Comparison of ENCODE assay signal across 15 cellular contexts in the genomic region with DNA sequence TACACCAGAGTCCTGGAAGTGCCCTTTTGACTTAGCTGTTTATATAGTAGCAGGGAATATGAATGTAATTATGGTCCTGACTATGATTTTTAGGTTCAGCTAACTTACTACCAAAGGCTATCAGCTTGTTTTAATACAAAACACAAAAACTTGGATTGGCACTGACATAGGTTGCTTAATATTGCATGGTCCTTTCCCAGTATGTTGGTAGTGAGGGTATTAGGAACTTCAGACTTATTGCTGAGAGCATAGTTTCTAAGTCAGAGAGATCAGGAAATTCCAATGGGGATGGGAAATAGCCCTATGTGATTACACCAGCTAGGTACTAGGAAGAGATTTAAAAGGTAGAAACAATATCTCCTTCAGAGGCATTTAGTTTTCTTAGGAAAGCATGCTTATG. TPM values are rescaled to one million over a fixed set of nuclear protein-coding genes. Genes with fewer than 3 reads are reported as not detected.
DNase-seq lines count a peak whose midpoint lies in the region; ATAC-seq and TF ChIP-seq lines count a peak whose summit lies in the region.
"Had no signal": no experiment of that assay in that cellular context is flagged by ENCODE, and none has a peak within 500 bp of the region (broad histone marks: within the 10 kb centered on the region; RNA-seq: fewer than 3 reads in every experiment).

No MANE protein-coding gene starts in this region.

- DNase-seq in GM12865 (ENCODE audit: low read depth) (no peak), immature natural killer cell (no peak), ecto neural progenitor cell (ENCODE audit: low spot score) (no peak), NCI-H146 (lab: John Stamatoyannopoulos, UW) (no peak)
- no peak for DNase-seq in activated CD4-positive, alpha-beta memory T cell treated with anti-CD3 and anti-CD28 coated beads, Interleukin-2, amount 10 ng/mL, durations not matched to agents 7 days and 5 days
- no peak for DNase-seq in stimulated activated naive CD4-positive, alpha-beta T cell (lab: John Stamatoyannopoulos, UW)
- DNase-seq: activated CD4-positive, alpha-beta T cell treated with anti-CD3 and anti-CD28 coated beads for 1 hour; aorta; DMS53; NCI-H1048; nucleus accumbens; small intestine had no signal

- no peak overlapping the region for H3K27ac Mint-ChIP-seq in activated CD4-positive, alpha-beta memory T cell treated with anti-CD3 and anti-CD28 coated beads, Interleukin-2, amount 10 ng/mL, durations not matched to agents 7 days and 5 days
- peak overlapping the region in 4 of 6 donors; percentile 10 to 80 (median 42) for H3K27ac Mint-ChIP-seq in immature natural killer cell
- H3K27ac Mint-ChIP-seq: dendritic cell treated with granulocyte-macrophage colony-stimulating factor and Interleukin-4, amounts not matched to agents 40 ng/mL and 50 ng/mL, for 4 days had no signal

- H3K36me3 Mint-ChIP-seq in activated CD4-positive, alpha-beta memory T cell treated with anti-CD3 and anti-CD28 coated beads, Interleukin-2, amount 10 ng/mL, durations not matched to agents 7 days and 5 days (ENCODE audit: low read depth), result peaks cover 40% of the 10 kb centered on the region
- no peaks in the 10 kb centered on the region for H3K36me3 Mint-ChIP-seq in immature natural killer cell

- H3K4me3 ChIP-seq in GM12865 (ENCODE audit: low read depth, low read length), result 0 out of 2 replicates have a peak overlapping the region, but pooled peaks have one; percentile 9

- peak overlapping the region; percentile 14 for H3K4me3 Mint-ChIP-seq in activated CD4-positive, alpha-beta memory T cell treated with anti-CD3 and anti-CD28 coated beads, Interleukin-2, amount 10 ng/mL, durations not matched to agents 7 days and 5 days
- peak overlapping the region in 4 of 5 donors; percentile 4 to 48 (median 34) for H3K4me3 Mint-ChIP-seq in immature natural killer cell
- H3K4me3 Mint-ChIP-seq: dendritic cell treated with granulocyte-macrophage colony-stimulating factor and Interleukin-4, amounts not matched to agents 40 ng/mL and 50 ng/mL, for 4 days had no signal

- CTCF ChIA-PET in activated CD4-positive, alpha-beta memory T cell treated with anti-CD3 and anti-CD28 coated beads, Interleukin-2, amount 10 ng/mL, durations not matched to agents 7 days and 5 days (lab: Charles Lee), result interaction anchor here (0.6 to 3.6 kb wide), 6 partner anchors 11 to 100 kb away, joined by 4 to 25 read pairs (median 5); no protein-coding TSS in a partner anchor

- H3K9me3 Mint-ChIP-seq in activated CD4-positive, alpha-beta memory T cell treated with anti-CD3 and anti-CD28 coated beads, Interleukin-2, amount 10 ng/mL, durations not matched to agents 7 days and 5 days, result no peaks in the 10 kb centered on the region
- no peaks in the 10 kb centered on the region for H3K9me3 Mint-ChIP-seq in immature natural killer cell
- H3K9me3 Mint-ChIP-seq: dendritic cell treated with granulocyte-macrophage colony-stimulating factor and Interleukin-4, amounts not matched to agents 40 ng/mL and 50 ng/mL, for 4 days had no signal

- POLR2A ChIA-PET in activated CD4-positive, alpha-beta memory T cell treated with anti-CD3 and anti-CD28 coated beads, Interleukin-2, amount 10 ng/mL, durations not matched to agents 7 days and 5 days (lab: Charles Lee), result interaction anchor here (0.8 to 16.4 kb wide), 10 partner anchors 10 to 218 kb away, joined by 3 to 516 read pairs (median 8); a partner anchor contains a TSS

- no peaks in the 10 kb centered on the region for H3K27me3 Mint-ChIP-seq in activated CD4-positive, alpha-beta memory T cell treated with anti-CD3 and anti-CD28 coated beads, Interleukin-2, amount 10 ng/mL, durations not matched to agents 7 days and 5 days
- no peaks in the 10 kb centered on the region for H3K27me3 Mint-ChIP-seq in immature natural killer cell (ENCODE audit: low read depth in 3 of 3)
- H3K27me3 Mint-ChIP-seq: dendritic cell treated with granulocyte-macrophage colony-stimulating factor and Interleukin-4, amounts not matched to agents 40 ng/mL and 50 ng/mL, for 4 days had no signal

- TF ChIP-seq CTCF in 22Rv1 (IDR thresholded peaks at IDR 0.05), result no peak
- no peak for TF ChIP-seq CTCF in GM12865 (IDR thresholded peaks at IDR 0.05; ENCODE audit: insufficient read depth, low read depth, low read length, missing control alignments)

- H3K27ac ChIP-seq in 22Rv1, result peak overlapping the region; percentile 100

- ATAC-seq in HG03135 (IDR thresholded peaks at IDR 0.05; ENCODE audit: unreplicated experiment), result no peak

- H3K4me1 Mint-ChIP-seq in activated CD4-positive, alpha-beta memory T cell treated with anti-CD3 and anti-CD28 coated beads, Interleukin-2, amount 10 ng/mL, durations not matched to agents 7 days and 5 days, result peaks cover 25% of the 10 kb centered on the region
- peaks cover 8 to 39% of the 10 kb centered on the region in 2 donors for H3K4me1 Mint-ChIP-seq in immature natural killer cell

RNA-seq across cellular contexts. Expression of a gene that starts 7.7 kb away (rescaled TPM):
- total RNA-seq in activated CD4-positive, alpha-beta memory T cell treated with anti-CD3 and anti-CD28 coated beads, Interleukin-2, amount 10 ng/mL, durations not matched to agents 7 days and 5 days, result 10 to 100 TPM; 88.9 to 90.0 TPM
- polyA plus RNA-seq in immature natural killer cell, result 10 to 100 TPM in 2 of 3 donors, 1 to 10 TPM in 1; 7.1 to 34.6 (median 16.0) TPM
